9 cellular contexts compared by ENCODE assay signal in the genomic region with DNA sequence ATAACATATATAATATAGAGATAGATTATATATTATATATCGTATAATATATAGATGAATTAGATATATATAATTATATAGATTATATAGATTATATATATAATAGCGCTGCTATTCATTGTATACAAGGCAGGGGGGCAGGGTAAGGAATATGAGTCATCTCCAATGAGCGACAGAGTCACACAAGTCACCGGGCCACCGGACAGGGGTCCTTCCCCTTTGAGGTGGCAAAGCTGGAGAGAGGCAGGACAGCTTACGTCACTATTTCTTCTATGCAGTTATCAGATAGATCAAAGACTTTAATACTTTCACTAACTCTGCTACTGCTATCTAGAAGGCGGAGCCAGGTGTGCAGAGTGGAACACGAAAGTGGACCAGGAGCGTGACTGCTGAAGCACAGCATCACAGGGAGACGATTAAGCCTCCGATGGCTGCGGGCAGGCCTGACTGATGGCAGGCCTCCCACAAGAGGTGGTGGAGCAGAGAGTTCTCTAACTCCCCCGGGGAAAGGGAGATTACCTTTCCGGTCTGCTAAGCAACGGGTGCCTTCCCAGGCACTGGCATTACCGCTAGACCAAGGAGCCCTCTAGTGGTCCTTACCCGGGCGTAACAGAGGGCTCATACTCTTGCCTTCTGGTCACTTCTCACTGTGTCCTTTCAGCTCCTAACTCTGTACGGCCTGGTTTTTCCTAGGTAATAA.
DNase-seq lines count a peak whose midpoint lies in the region; ATAC-seq and TF ChIP-seq lines count a peak whose summit lies in the region.
"Had no signal": no experiment of that assay in that cellular context is flagged by ENCODE, and none has a peak within 500 bp of the region (broad histone marks: within the 10 kb centered on the region; RNA-seq: fewer than 3 reads in every experiment).

No MANE protein-coding gene starts in this region.

- H3K4me1 ChIP-seq in BE2C = peaks cover 3% of the 10 kb centered on the region; the same call in 1 of the 2 replicates
- no peaks in the 10 kb centered on the region for H3K4me1 ChIP-seq in gastrocnemius medialis
- H3K4me1 ChIP-seq in naive thymus-derived CD4-positive, alpha-beta T cell (ENCODE audit: control insufficient read depth in 2 of 2, insufficient read depth in 2 of 2, low read length in 2 of 2) = no peaks in the 10 kb centered on the region

- intact Hi-C loops in gastrocnemius medialis (cut with DNase I; ENCODE audit: low total_unique reads) = no loop called here
- intact Hi-C loops in naive thymus-derived CD4-positive, alpha-beta T cell (cut with micrococcal nuclease) = no loop called here
- intact Hi-C loops in CD14-positive monocyte (cut with micrococcal nuclease) = no loop called here

- H3K4me1 Mint-ChIP-seq in chondrocyte (ENCODE audit: low read depth) (no peaks in the 10 kb centered on the region), CD14-positive monocyte (no peaks in the 10 kb centered on the region)
- no peaks in the 10 kb centered on the region for H3K4me1 Mint-ChIP-seq in naive thymus-derived CD4-positive, alpha-beta T cell

- H3K4me3 Mint-ChIP-seq in chondrocyte (ENCODE audit: unreplicated experiment) (no peak overlapping the region), CD14-positive monocyte (no peak overlapping the region)
- H3K4me3 Mint-ChIP-seq in naive thymus-derived CD4-positive, alpha-beta T cell = no peak overlapping the region

- peak; percentile 94 for DNase-seq in BE2C
- DNase-seq in chondrocyte (ENCODE audit: low spot score) = no peak
- no peak for DNase-seq in gastrocnemius medialis
- no peak for DNase-seq in naive thymus-derived CD4-positive, alpha-beta T cell
- DNase-seq in CD14-positive monocyte (ENCODE audit: low spot score) = no peak
- DNase-seq: hypothalamus had no signal

- no peak overlapping the region for H3K27ac ChIP-seq in gastrocnemius medialis
- H3K27ac ChIP-seq in naive thymus-derived CD4-positive, alpha-beta T cell (ENCODE audit: low read depth, low read length) = no peak overlapping the region

- ATAC-seq in GM19372 (IDR thresholded peaks at IDR 0.05; ENCODE audit: low read depth, unreplicated experiment) = peak; percentile 62
- peak; percentile 58 for ATAC-seq in HG03571 (IDR thresholded peaks at IDR 0.05; ENCODE audit: unreplicated experiment)
- ATAC-seq in gastrocnemius medialis = no peak
- ATAC-seq in naive thymus-derived CD4-positive, alpha-beta T cell = no peak
- ATAC-seq in HG03039 (IDR thresholded peaks at IDR 0.05; ENCODE audit: unreplicated experiment) = no peak

- in situ Hi-C loops in gastrocnemius medialis (cut with MboI; ENCODE audit: low sequenced_read_pairs in 4 of 4) = no loop called here

- H3K36me3 Mint-ChIP-seq in chondrocyte (ENCODE audit: low read depth) = no peaks in the 10 kb centered on the region
- H3K36me3 Mint-ChIP-seq in naive thymus-derived CD4-positive, alpha-beta T cell = no peaks in the 10 kb centered on the region
- H3K36me3 Mint-ChIP-seq in CD14-positive monocyte = no peaks in the 10 kb centered on the region

- H3K27ac Mint-ChIP-seq in chondrocyte (ENCODE audit: unreplicated experiment) (no peak overlapping the region), CD14-positive monocyte (no peak overlapping the region)
- no peak overlapping the region for H3K27ac Mint-ChIP-seq in naive thymus-derived CD4-positive, alpha-beta T cell

- H3K27me3 Mint-ChIP-seq in chondrocyte (ENCODE audit: low read depth) (no peaks in the 10 kb centered on the region), CD14-positive monocyte (ENCODE audit: low read depth in 3 of 3) (peaks cover 0 to 2% (median 0%) of the 10 kb centered on the region in 3 donors)
- no peaks in the 10 kb centered on the region for H3K27me3 Mint-ChIP-seq in naive thymus-derived CD4-positive, alpha-beta T cell

- H3K9me3 Mint-ChIP-seq in chondrocyte (ENCODE audit: low read depth) (peaks cover 14% of the 10 kb centered on the region), CD14-positive monocyte (peaks cover 0 to 3% (median 0%) of the 10 kb centered on the region in 7 donors)
- no peaks in the 10 kb centered on the region for H3K9me3 Mint-ChIP-seq in naive thymus-derived CD4-positive, alpha-beta T cell

- H3K9me3 ChIP-seq in BE2C (no peaks in the 10 kb centered on the region), gastrocnemius medialis (no peaks in the 10 kb centered on the region)
- H3K9me3 ChIP-seq in naive thymus-derived CD4-positive, alpha-beta T cell (ENCODE audit: control insufficient read depth in 2 of 3, low read length in 3 of 3) = no peaks in the 10 kb centered on the region

- TF ChIP-seq POLR2A in gastrocnemius medialis (IDR thresholded peaks at IDR 0.05) = no peak

- peak; percentile 93 for TF ChIP-seq CTCF in BE2C (IDR thresholded peaks at IDR 0.05; ENCODE audit: low read depth, low read length)
- peak; percentile 47 for TF ChIP-seq CTCF in chondrocyte (IDR thresholded peaks at IDR 0.05)
- no peak for TF ChIP-seq CTCF in gastrocnemius medialis (IDR thresholded peaks at IDR 0.05 in 4 of 5, conservative IDR thresholded peaks at IDR 0.05 in 1 of 5)
- no peak for TF ChIP-seq CTCF in CD14-positive monocyte (IDR thresholded peaks at IDR 0.05)

- POLR2A ChIA-PET in naive thymus-derived CD4-positive, alpha-beta T cell (lab: Charles Lee) = no interaction called here

- no peaks in the 10 kb centered on the region for H3K36me3 ChIP-seq in BE2C
- H3K36me3 ChIP-seq in gastrocnemius medialis = no peaks in the 10 kb centered on the region
- H3K36me3 ChIP-seq in naive thymus-derived CD4-positive, alpha-beta T cell (ENCODE audit: control insufficient read depth in 2 of 3, insufficient read depth in 3 of 3, low read length in 3 of 3) = no peaks in the 10 kb centered on the region

- no peaks in the 10 kb centered on the region for H3K27me3 ChIP-seq in BE2C
- no peaks in the 10 kb centered on the region for H3K27me3 ChIP-seq in gastrocnemius medialis
- H3K27me3 ChIP-seq in naive thymus-derived CD4-positive, alpha-beta T cell (ENCODE audit: control insufficient read depth in 2 of 2, insufficient read depth in 2 of 2, low read length in 2 of 2) = no peaks in the 10 kb centered on the region

- H3K4me3 ChIP-seq in BE2C (ENCODE audit: low read depth, low read length) (peak overlapping the region; percentile 55), gastrocnemius medialis (no peak overlapping the region)
- no peak overlapping the region for H3K4me3 ChIP-seq in naive thymus-derived CD4-positive, alpha-beta T cell (ENCODE audit: low read length)

- CTCF ChIA-PET in naive thymus-derived CD4-positive, alpha-beta T cell (lab: Charles Lee) = no interaction called here

Comparison
In these comparisons a context has a peak if more than half of its experiments do, and no peak if none do; other contexts are left out.
1. CTCF ChIP-seq: peak in BE2C (single experiment) and chondrocyte (single experiment); none in gastrocnemius medialis (0 of 5) and CD14-positive monocyte (single experiment).
2. ATAC-seq: peak in GM19372 (single experiment) and HG03571 (single experiment); none in gastrocnemius medialis (0 of 2), naive thymus-derived CD4-positive, alpha-beta T cell (single experiment) and HG03039 (single experiment).